8 cellular contexts compared by ENCODE assay signal in genomic region chr1:11907275-11908138, GRCh38. TPM values are rescaled to one million over a fixed set of nuclear protein-coding genes. Genes with fewer than 3 reads are reported as not detected.
A peak's percentile ranks its signal among the peaks of the same experiment; 100 is the strongest.
DNase-seq lines count a peak whose midpoint lies in the region; ATAC-seq and TF ChIP-seq lines count a peak whose summit lies in the region.

No MANE protein-coding gene starts in this region.

- no peak for TF ChIP-seq POLR2A in upper lobe of left lung (IDR thresholded peaks at IDR 0.05)

- peak; percentile 71 for TF ChIP-seq CTCF in GM12874 (IDR thresholded peaks at IDR 0.05; ENCODE audit: insufficient read depth, low read depth, low read length)
- peak; percentile 80 to 93 (median 88) for TF ChIP-seq CTCF in upper lobe of left lung (IDR thresholded peaks at IDR 0.05)

- H3K9me3 ChIP-seq in upper lobe of left lung, result no peaks in the 10 kb centered on the region

- no peaks in the 10 kb centered on the region for H3K9me3 Mint-ChIP-seq in T-helper 1 cell treated with Interleukin-12 subunit alpha and Interleukin-12 subunit beta and Interleukin-4 antibody, amounts not matched to agents 30 μg/mL and 1 μg/mL, for 36 hours

- DNase-seq in NCI-H146 treated with DMSO at 0.1 percent for 48 hours (lab: John Stamatoyannopoulos, UW; ENCODE audit: unreplicated experiment) (peak; percentile 78), amniotic stem cell (lab: John Stamatoyannopoulos, UW) (peak; percentile 91), left cardiac atrium (peak; percentile 91), posterior vena cava (ENCODE audit: low spot score) (peak; percentile 97), upper lobe of left lung (peak; percentile 89 to 94)

- peak overlapping the region; percentile 100 for H3K27ac Mint-ChIP-seq in T-helper 1 cell treated with Interleukin-12 subunit alpha and Interleukin-12 subunit beta and Interleukin-4 antibody, amounts not matched to agents 30 μg/mL and 1 μg/mL, for 36 hours

- WGBS in upper lobe of left lung, 2 donors, result 12 to 14% methylated on average over 21 of the region's 21 CpGs

- H3K27ac ChIP-seq in upper lobe of left lung, result peak overlapping the region; percentile 93 to 96 (median 95)

- intact Hi-C loops in left cardiac atrium (cut with DNase I) (loop anchor here in 1 of 2 donors (1.0 to 2.0 kb wide), 2 partner anchors 49 to 73 kb away; partner anchors contain the start of genes MFN2 and NPPB), posterior vena cava (cut with DNase I) (no loop called here)

- peak in 1 of 4 donors; percentile 14 for TF ChIP-seq EP300 in upper lobe of left lung (IDR thresholded peaks at IDR 0.05)

- peak overlapping the region in 2 of 4 donors; percentile 62 to 69 for H3K4me3 ChIP-seq in upper lobe of left lung

- no peaks in the 10 kb centered on the region for H3K36me3 Mint-ChIP-seq in T-helper 1 cell treated with Interleukin-12 subunit alpha and Interleukin-12 subunit beta and Interleukin-4 antibody, amounts not matched to agents 30 μg/mL and 1 μg/mL, for 36 hours (ENCODE audit: low read depth)

- H3K36me3 ChIP-seq in upper lobe of left lung, result no peaks in the 10 kb centered on the region

- peak overlapping the region; percentile 91 for H3K4me3 Mint-ChIP-seq in T-helper 1 cell treated with Interleukin-12 subunit alpha and Interleukin-12 subunit beta and Interleukin-4 antibody, amounts not matched to agents 30 μg/mL and 1 μg/mL, for 36 hours

- peaks cover 32% of the 10 kb centered on the region for H3K4me1 Mint-ChIP-seq in T-helper 1 cell treated with Interleukin-12 subunit alpha and Interleukin-12 subunit beta and Interleukin-4 antibody, amounts not matched to agents 30 μg/mL and 1 μg/mL, for 36 hours (ENCODE audit: low read depth)

- H3K27me3 Mint-ChIP-seq in T-helper 1 cell treated with Interleukin-12 subunit alpha and Interleukin-12 subunit beta and Interleukin-4 antibody, amounts not matched to agents 30 μg/mL and 1 μg/mL, for 36 hours (ENCODE audit: low read depth), result peaks cover 35% of the 10 kb centered on the region

- no peaks in the 10 kb centered on the region for H3K27me3 ChIP-seq in upper lobe of left lung

- ATAC-seq in HG02885 (IDR thresholded peaks at IDR 0.05; ENCODE audit: poor library complexity, unreplicated experiment), result peak; percentile 55
- ATAC-seq in left cardiac atrium, result peak; percentile 76 to 88
- peak; percentile 92 to 96 for ATAC-seq in upper lobe of left lung (ENCODE audit: low FRiP score in 2 of 2)

- peaks cover 0 to 3% (median 0%) of the 10 kb centered on the region in 4 donors for H3K4me1 ChIP-seq in upper lobe of left lung

RNA-seq across cellular contexts. Expression of gene KIAA2013, which starts 18.7 kb away (rescaled TPM):
- total RNA-seq in left cardiac atrium, result 10 to 100 TPM; 31.2 to 36.2 TPM
- 10 to 100 TPM; 34.0 to 39.6 TPM for total RNA-seq in posterior vena cava
- total RNA-seq in upper lobe of left lung, result 10 to 100 TPM; 42.6 to 94.2 (median 58.7) TPM

RNA-seq across cellular contexts. Expression of gene PLOD1, which starts 27.0 kb away (rescaled TPM):
- total RNA-seq in left cardiac atrium (10 to 100 TPM; 70.3 to 83.7 TPM), posterior vena cava (10 to 100 TPM; 70.0 to 91.2 TPM), upper lobe of left lung (10 to 100 TPM; 31.4 to 99.0 (median 52.8) TPM)

RNA-seq across cellular contexts. Expression of gene NPPB, which starts 48.8 kb away (rescaled TPM):
- total RNA-seq in left cardiac atrium, result 1,000 to 10,000 TPM in 1 of 2 donors, 100 to 1,000 TPM in 1; 368 to 4,414 TPM
- not detected for total RNA-seq in posterior vena cava
- total RNA-seq in upper lobe of left lung, result not detected

RNA-seq across cellular contexts. Expression of gene NPPA, which starts 59.9 kb away (rescaled TPM):
- over 10,000 TPM; 22,081 to 58,150 TPM for total RNA-seq in left cardiac atrium
- total RNA-seq in posterior vena cava, result 1 to 10 TPM in 1 of 2 donors, not detected in 1; 3.8 TPM
- 1 to 10 TPM in 1 of 6 donors, not detected in 5; 3.1 TPM for total RNA-seq in upper lobe of left lung

Comparison
In these comparisons a context has a peak if more than half of its experiments do, and no peak if none do; other contexts are left out.
1. RNA of gene NPPB, which starts 48.8 kb away (total RNA-seq): 368 to 4,414 TPM in left cardiac atrium; not detected in posterior vena cava and not detected in upper lobe of left lung; every median in the first group is over 100 times any median in the second.
2. Peak in every context shown above with its lines, with median percentiles within 50 percentile points of each other: ATAC-seq and DNase-seq.